Comparison of ENCODE assay signal across 8 cellular contexts in genomic region chr11:16785520-16786128, GRCh38. TPM values are rescaled to one million over a fixed set of nuclear protein-coding genes. Genes with fewer than 3 reads are reported as not detected.
DNase-seq lines count a peak whose midpoint lies in the region; ATAC-seq and TF ChIP-seq lines count a peak whose summit lies in the region.

No MANE protein-coding gene starts in this region.

- TF ChIP-seq RAD21 in Ishikawa (IDR thresholded peaks at IDR 0.05; ENCODE audit: low read depth), result peak; percentile 90

- peak; percentile 84 for ATAC-seq in GM21717 (IDR thresholded peaks at IDR 0.05; ENCODE audit: unreplicated experiment)
- ATAC-seq in Right ventricle myocardium inferior, result peak; percentile 82

- TF ChIP-seq EP300 in Ishikawa (IDR thresholded peaks at IDR 0.05; ENCODE audit: borderline replicate concordance), result no peak

- intact Hi-C loops in Right ventricle myocardium inferior (cut with DNase I), result loop anchor here (2.0 to 5.0 kb wide), 3 partner anchors 37 to 277 kb away; no protein-coding TSS in a partner anchor
- intact Hi-C loops in posterior cingulate gyrus (cut with DNase I), result loop anchor here (2.0 kb wide), 1 partner anchor 277 kb away; no protein-coding TSS in a partner anchor

- DNase-seq in G401 (ENCODE audit: low spot score) (peak; percentile 76), RPMI7951 (ENCODE audit: low read depth) (peak; percentile 59), Right ventricle myocardium inferior (ENCODE audit: missing footprints) (no peak), posterior cingulate gyrus (peak; percentile 63 to 96 (median 77)), NK-92 (lab: John Stamatoyannopoulos, UW; ENCODE audit: unreplicated experiment) (no peak)
- DNase-seq in activated naive CD4-positive, alpha-beta T cell treated with Interleukin-2 at 50 U/mL for 16 hours, result peak; percentile 59

- in situ Hi-C loops in G401 (cut with HindIII; ENCODE audit: low sequenced_read_pairs), result no loop called here

TF ChIP-seq in Ishikawa, 13 proteins besides CTCF, POLR2A, EP300 and RAD21:
- no peak for TF ChIP-seq TEAD4 (IDR thresholded peaks at IDR 0.05)
- TF ChIP-seq EGR1 (IDR thresholded peaks at IDR 0.05), result no peak
- TF ChIP-seq CEBPB (IDR thresholded peaks at IDR 0.05), result no peak
- TF ChIP-seq TCF12 (IDR thresholded peaks at IDR 0.05; ENCODE audit: low read depth), result no peak
- TF ChIP-seq TAF1 (IDR thresholded peaks at IDR 0.05; ENCODE audit: low read depth), result no peak
- TF ChIP-seq YY1 (IDR thresholded peaks at IDR 0.05; ENCODE audit: low read depth), result no peak
- TF ChIP-seq CREB1 (IDR thresholded peaks at IDR 0.05; ENCODE audit: low read depth), result no peak

RNA-seq across cellular contexts. Expression of gene C11orf58, which starts 47.2 kb away (rescaled TPM):
- 288 and 310 TPM in 2 replicates for total RNA-seq in G401 (2014; rRNA removed; shearing (Covaris generic))
- 152 and 164 TPM in 2 replicates for total RNA-seq in RPMI7951 (2014; rRNA removed; shearing (Covaris generic))
- total RNA-seq in Right ventricle myocardium inferior, result 102 TPM

Comparison
In these comparisons a context has a peak if more than half of its experiments do, and no peak if none do; other contexts are left out.
1. DNase-seq: peak in G401 (single experiment), RPMI7951 (single experiment), activated naive CD4-positive, alpha-beta T cell treated with Interleukin-2 at 50 U/mL for 16 hours (single experiment) and posterior cingulate gyrus (10 of 10); none in Right ventricle myocardium inferior (single experiment) and NK-92 (single experiment).